In genomic region chrX:40392599-40392998, GRCh38 we compare ENCODE assay signal across 31 cellular contexts.
DNase-seq lines count a peak whose midpoint lies in the region; ATAC-seq, FAIRE-seq and TF ChIP-seq lines count a peak whose summit lies in the region.
"Had no signal": no experiment of that assay in that cellular context is flagged by ENCODE, and none has a peak within 500 bp of the region (broad histone marks: within the 10 kb centered on the region; RNA-seq: fewer than 3 reads in every experiment).

No MANE protein-coding gene starts in this region.

- no peak overlapping the region for H3K9ac ChIP-seq in astrocyte (ENCODE audit: low read length)

- no peak for TF ChIP-seq RAD21 in A549 (conservative IDR thresholded peaks at IDR 0.05 in 1 of 2, IDR thresholded peaks at IDR 0.05 in 1 of 2)

- no peak overlapping the region for H3K4me3 ChIP-seq in A549
- H3K4me3 ChIP-seq in astrocyte (ENCODE audit: insufficient read depth, low read depth, low read length): no peak overlapping the region
- H3K4me3 ChIP-seq: ascending aorta, spleen, transverse colon had no signal

- no peak for TF ChIP-seq EP300 in A549 (IDR thresholded peaks at IDR 0.05)

- H3K4me1 Mint-ChIP-seq in astrocyte (ENCODE audit: low read depth, unreplicated experiment): no peaks in the 10 kb centered on the region
- H3K4me1 Mint-ChIP-seq in stimulated activated naive CD8-positive, alpha-beta T cell treated with anti-CD3 and anti-CD28 coated beads, Interleukin-15, amount 100 ng/mL, for 72 hours: peaks cover under 1% of the 10 kb centered on the region
- H3K4me1 Mint-ChIP-seq: activated CD4-positive, alpha-beta memory T cell treated with anti-CD3 and anti-CD28 coated beads, Interleukin-2, amount 10 ng/mL, durations not matched to agents 7 days and 5 days; central memory CD8-positive, alpha-beta T cell; stimulated activated naive B cell treated with anti-CD40 and anti-IgM and Interleukin-4, amounts not matched to agents 10 μg/mL and 1 μg/mL and 100 μg/mL, for 72 hours had no signal

- no peaks in the 10 kb centered on the region for H3K27me3 ChIP-seq in astrocyte (ENCODE audit: insufficient read depth, low read length)
- H3K27me3 ChIP-seq: ascending aorta, spleen, transverse colon had no signal

- H2AFZ ChIP-seq in astrocyte (ENCODE audit: low read depth, low read length): no peak overlapping the region

- POLR2A ChIA-PET in A549 (lab: Yijun Ruan, JAX): no interaction called here

- no peaks in the 10 kb centered on the region for H3K9me3 Mint-ChIP-seq in astrocyte (ENCODE audit: unreplicated experiment)
- peaks cover 0 to 7% of the 10 kb centered on the region in 2 donors for H3K9me3 Mint-ChIP-seq in stimulated activated naive CD8-positive, alpha-beta T cell treated with anti-CD3 and anti-CD28 coated beads, Interleukin-15, amount 100 ng/mL, for 72 hours
- H3K9me3 Mint-ChIP-seq: activated CD4-positive, alpha-beta memory T cell treated with anti-CD3 and anti-CD28 coated beads, Interleukin-2, amount 10 ng/mL, durations not matched to agents 7 days and 5 days; activated naive CD4-positive, alpha-beta T cell treated with anti-CD3 and anti-CD28 coated beads, Interleukin-2, amount 50 U/mL, for 72 hours; central memory CD8-positive, alpha-beta T cell; stimulated activated naive B cell treated with anti-CD40 and anti-IgM and Interleukin-4, amounts not matched to agents 10 μg/mL and 1 μg/mL and 100 μg/mL, for 72 hours had no signal

- H3K9me3 ChIP-seq in A549 (no peaks in the 10 kb centered on the region), astrocyte (ENCODE audit: insufficient read depth, low read depth, low read length) (no peaks in the 10 kb centered on the region)
- H3K9me3 ChIP-seq: transverse colon had no signal

- H3K4me1 ChIP-seq in A549 (no peaks in the 10 kb centered on the region), astrocyte (ENCODE audit: insufficient read depth, low read length) (no peaks in the 10 kb centered on the region)
- H3K4me1 ChIP-seq: ascending aorta, spleen, transverse colon had no signal

- no peaks in the 10 kb centered on the region for H3K36me3 ChIP-seq in astrocyte (ENCODE audit: insufficient read depth, low read length)
- H3K36me3 ChIP-seq: ascending aorta, spleen, transverse colon had no signal

- TF ChIP-seq CTCF in A549 (IDR thresholded peaks at IDR 0.05): no peak
- no peak for TF ChIP-seq CTCF in astrocyte (IDR thresholded peaks at IDR 0.05; ENCODE audit: insufficient read depth, low read depth, low read length)

- no peaks in the 10 kb centered on the region for H3K79me2 ChIP-seq in astrocyte (ENCODE audit: insufficient read depth, low read length)

- CTCF ChIA-PET in A549 (lab: Yijun Ruan, JAX): interaction anchor here (0.5 to 0.6 kb wide), 2 partner anchors 63 to 146 kb away, joined by 3 read pairs; no protein-coding TSS in a partner anchor

- H4K20me1 ChIP-seq in astrocyte (ENCODE audit: insufficient read depth, low read length): no peaks in the 10 kb centered on the region

- FAIRE-seq in A549 (lab: Jason Lieb, UNC) (no peak), astrocyte (lab: Jason Lieb, UNC) (peak; percentile 39)
- FAIRE-seq: D721Med, endothelial cell of umbilical vein, G401.6 had no signal

- 85% methylated on average over 2 of the region's 2 CpGs for WGBS in A549 (ENCODE audit: missing lambda C conversion rate)

- H3K4me2 ChIP-seq in A549 (no peak overlapping the region), astrocyte (ENCODE audit: low read length) (no peak overlapping the region)

- ATAC-seq in A549: peak; percentile 24 to 63; a peak in 4 of 6 replicates
- ATAC-seq in stimulated activated naive CD8-positive, alpha-beta T cell treated with anti-CD3 and anti-CD28 coated beads, Interleukin-15, amount 100 ng/mL, for 72 hours: no peak
- ATAC-seq in HG03565 (IDR thresholded peaks at IDR 0.05; ENCODE audit: unreplicated experiment): no peak
- no peak for ATAC-seq in HG03460 (IDR thresholded peaks at IDR 0.05; ENCODE audit: unreplicated experiment)
- ATAC-seq in activated CD4-positive, CD25-positive, alpha-beta regulatory T cell treated with anti-CD3 and anti-CD28 coated beads, Interleukin-2, amount 50 U/mL, for 24 hours: no peak
- ATAC-seq: activated naive CD4-positive, alpha-beta T cell treated with anti-CD3 and anti-CD28 coated beads, Interleukin-2, amount 50 U/mL, for 72 hours had no signal

- DNase-seq in A549 (ENCODE audit: low read depth in 1 of 2, low spot score in 1 of 2) (no peak), ELF-1 (ENCODE audit: low read depth, low spot score) (peak; percentile 26), astrocyte (ENCODE audit: low read depth) (no peak), inferior parietal cortex (ENCODE audit: extremely low spot score) (peak; percentile 6)
- no peak for DNase-seq in stimulated activated naive CD8-positive, alpha-beta T cell treated with anti-CD3 and anti-CD28 coated beads, Interleukin-15, amount 100 ng/mL, for 72 hours
- DNase-seq: activated CD4-positive, alpha-beta memory T cell treated with anti-CD3 and anti-CD28 coated beads, Interleukin-2, amount 10 ng/mL, durations not matched to agents 7 days and 5 days; activated CD4-positive, CD25-positive, alpha-beta regulatory T cell; H9; naive B cell; NCI-H1048; NCI-H187; NCI-H2171 treated with DMSO at 0.1 percent for 48 hours; occipital lobe; OCI-M1; spleen; stimulated activated CD4-positive, alpha-beta T cell treated with anti-CD3 and anti-CD28 coated beads, Interleukin-4, amount 100 ng/mL, for 24 hours; stimulated activated naive B cell treated with anti-CD40 and anti-IgM and Interleukin-4, amounts not matched to agents 10 μg/mL and 1 μg/mL and 100 μg/mL, for 72 hours; T1000; transverse colon had no signal

- H3K27ac ChIP-seq in A549 (no peak overlapping the region), astrocyte (ENCODE audit: low read depth, low read length) (no peak overlapping the region)
- H3K27ac ChIP-seq: ascending aorta, HL-60, spleen, transverse colon had no signal

- TF ChIP-seq POLR2A in A549 (IDR thresholded peaks at IDR 0.05; ENCODE audit: low read length): no peak

- H3K36me3 Mint-ChIP-seq in astrocyte (ENCODE audit: low read depth, unreplicated experiment): peaks cover 3% of the 10 kb centered on the region
- H3K36me3 Mint-ChIP-seq: activated naive CD4-positive, alpha-beta T cell treated with anti-CD3 and anti-CD28 coated beads, Interleukin-2, amount 50 U/mL, for 72 hours; CD14-positive monocyte; naive B cell had no signal

- peaks cover 1% of the 10 kb centered on the region for H3K27me3 Mint-ChIP-seq in astrocyte (ENCODE audit: low read depth, unreplicated experiment)
- H3K27me3 Mint-ChIP-seq in stimulated activated naive CD8-positive, alpha-beta T cell treated with anti-CD3 and anti-CD28 coated beads, Interleukin-15, amount 100 ng/mL, for 72 hours: no peaks in the 10 kb centered on the region
- H3K27me3 Mint-ChIP-seq: activated CD4-positive, alpha-beta memory T cell treated with anti-CD3 and anti-CD28 coated beads, Interleukin-2, amount 10 ng/mL, durations not matched to agents 7 days and 5 days; central memory CD8-positive, alpha-beta T cell; naive B cell; stimulated activated naive B cell treated with anti-CD40 and anti-IgM and Interleukin-4, amounts not matched to agents 10 μg/mL and 1 μg/mL and 100 μg/mL, for 72 hours had no signal

- H3K4me3 Mint-ChIP-seq in astrocyte (ENCODE audit: unreplicated experiment): no peak overlapping the region
- no peak overlapping the region for H3K4me3 Mint-ChIP-seq in stimulated activated naive CD8-positive, alpha-beta T cell treated with anti-CD3 and anti-CD28 coated beads, Interleukin-15, amount 100 ng/mL, for 72 hours
- H3K4me3 Mint-ChIP-seq: activated CD4-positive, alpha-beta memory T cell treated with anti-CD3 and anti-CD28 coated beads, Interleukin-2, amount 10 ng/mL, durations not matched to agents 7 days and 5 days; CD14-positive monocyte; central memory CD8-positive, alpha-beta T cell; H9; naive B cell; stimulated activated naive B cell treated with anti-CD40 and anti-IgM and Interleukin-4, amounts not matched to agents 10 μg/mL and 1 μg/mL and 100 μg/mL, for 72 hours had no signal

- H3K27ac Mint-ChIP-seq in astrocyte (ENCODE audit: unreplicated experiment): no peak overlapping the region
- H3K27ac Mint-ChIP-seq in stimulated activated naive CD8-positive, alpha-beta T cell treated with anti-CD3 and anti-CD28 coated beads, Interleukin-15, amount 100 ng/mL, for 72 hours: no peak overlapping the region
- H3K27ac Mint-ChIP-seq: activated CD4-positive, alpha-beta memory T cell treated with anti-CD3 and anti-CD28 coated beads, Interleukin-2, amount 10 ng/mL, durations not matched to agents 7 days and 5 days; activated naive CD4-positive, alpha-beta T cell treated with anti-CD3 and anti-CD28 coated beads, Interleukin-2, amount 50 U/mL, for 72 hours; activated T-helper 2 cell treated with anti-CD3 and anti-CD28 coated beads, Interferon-gamma antibody, Interleukin-2, Interleukin-4, amounts not matched to agents 10 μg/mL and 5 μg/mL and 100 μg/mL, durations not matched to agents 14 hours and 24 hours and 36 hours; H9; naive B cell; stimulated activated naive B cell treated with anti-CD40 and anti-IgM and Interleukin-4, amounts not matched to agents 10 μg/mL and 1 μg/mL and 100 μg/mL, for 72 hours had no signal

TF ChIP-seq in A549, 52 proteins besides CTCF, POLR2A, EP300 and RAD21:
- TF ChIP-seq SMC3 (IDR thresholded peaks at IDR 0.05) (no peak), RCOR1 (IDR thresholded peaks at IDR 0.05; ENCODE audit: low read depth, low read length) (no peak)

Comparison
In these comparisons a context has a peak if more than half of its experiments do, and no peak if none do; other contexts are left out.
1. ATAC-seq: peak in A549 (2 of 2); none in stimulated activated naive CD8-positive, alpha-beta T cell treated with anti-CD3 and anti-CD28 coated beads, Interleukin-15, amount 100 ng/mL, for 72 hours (single experiment), HG03565 (single experiment), HG03460 (single experiment) and activated CD4-positive, CD25-positive, alpha-beta regulatory T cell treated with anti-CD3 and anti-CD28 coated beads, Interleukin-2, amount 50 U/mL, for 24 hours (0 of 2).
2. DNase-seq: peak in ELF-1 (single experiment) and inferior parietal cortex (single experiment); none in A549 (0 of 2), astrocyte (single experiment) and stimulated activated naive CD8-positive, alpha-beta T cell treated with anti-CD3 and anti-CD28 coated beads, Interleukin-15, amount 100 ng/mL, for 72 hours (0 of 2).